In the genomic region with DNA sequence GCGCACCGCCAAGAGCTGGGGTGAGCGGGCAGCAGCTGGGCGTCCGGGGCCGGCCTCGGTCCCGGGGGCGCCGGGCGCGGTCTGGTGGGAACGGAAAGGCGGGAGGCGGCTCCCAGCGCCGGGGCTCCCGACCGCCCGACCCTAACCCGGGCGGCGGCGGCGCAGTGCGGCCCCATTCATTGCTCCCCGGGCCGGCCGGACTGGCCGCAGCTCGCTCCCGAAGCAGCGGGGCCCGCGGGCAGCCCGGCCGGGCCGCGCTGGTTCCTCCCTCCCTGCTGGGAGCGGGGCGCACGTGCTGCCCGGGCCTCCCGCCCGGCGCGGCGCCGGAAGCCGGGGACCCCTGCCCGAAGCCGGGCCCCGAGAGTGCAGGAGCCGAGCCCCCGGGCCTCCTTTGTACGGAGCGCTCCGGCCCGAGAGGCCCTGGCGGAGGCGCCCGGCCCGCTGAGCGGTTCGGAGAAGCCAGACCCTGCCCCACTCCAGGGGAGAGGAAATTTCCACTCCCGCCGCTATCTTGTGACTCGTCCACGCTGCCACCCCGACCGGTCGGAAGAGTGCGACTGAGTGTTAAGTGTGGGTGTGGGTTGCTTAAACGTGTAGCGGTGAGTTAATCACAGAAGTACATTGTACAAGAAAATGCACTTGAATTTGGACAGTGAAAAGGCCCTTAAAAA, we compare ENCODE assay signal across 1 cellular context.
TF ChIP-seq lines count a peak whose summit lies in the region.

No MANE protein-coding gene starts in this region.

TF ChIP-seq in H1, 55 proteins besides CTCF, POLR2A, EP300 and RAD21 (continued from another document):
- TF ChIP-seq, protein P1, sequence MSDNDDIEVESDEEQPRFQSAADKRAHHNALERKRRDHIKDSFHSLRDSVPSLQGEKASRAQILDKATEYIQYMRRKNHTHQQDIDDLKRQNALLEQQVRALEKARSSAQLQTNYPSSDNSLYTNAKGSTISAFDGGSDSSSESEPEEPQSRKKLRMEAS (IDR thresholded peaks at IDR 0.05): peak; percentile 75; the same call in 1 of the 2 replicates
- TF ChIP-seq ASH2L (IDR thresholded peaks at IDR 0.05; ENCODE audit: low read length) (no peak), SAP30 (IDR thresholded peaks at IDR 0.05; ENCODE audit: insufficient read depth, insufficient replicate concordance, low read length) (no peak), TCF12 (IDR thresholded peaks at IDR 0.05; ENCODE audit: low read depth, low read length) (no peak), SIRT6 (IDR thresholded peaks at IDR 0.05; ENCODE audit: low read length) (no peak), BRCA1 (IDR thresholded peaks at IDR 0.05; ENCODE audit: low read depth, low read length) (no peak)
- TF ChIP-seq, protein P2, sequence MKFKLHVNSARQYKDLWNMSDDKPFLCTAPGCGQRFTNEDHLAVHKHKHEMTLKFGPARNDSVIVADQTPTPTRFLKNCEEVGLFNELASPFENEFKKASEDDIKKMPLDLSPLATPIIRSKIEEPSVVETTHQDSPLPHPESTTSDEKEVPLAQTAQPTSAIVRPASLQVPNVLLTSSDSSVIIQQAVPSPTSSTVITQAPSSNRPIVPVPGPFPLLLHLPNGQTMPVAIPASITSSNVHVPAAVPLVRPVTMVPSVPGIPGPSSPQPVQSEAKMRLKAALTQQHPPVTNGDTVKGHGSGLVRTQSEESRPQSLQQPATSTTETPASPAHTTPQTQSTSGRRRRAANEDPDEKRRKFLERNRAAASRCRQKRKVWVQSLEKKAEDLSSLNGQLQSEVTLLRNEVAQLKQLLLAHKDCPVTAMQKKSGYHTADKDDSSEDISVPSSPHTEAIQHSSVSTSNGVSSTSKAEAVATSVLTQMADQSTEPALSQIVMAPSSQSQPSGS (IDR thresholded peaks at IDR 0.05; ENCODE audit: low read length): no peak
